In the genomic region with DNA sequence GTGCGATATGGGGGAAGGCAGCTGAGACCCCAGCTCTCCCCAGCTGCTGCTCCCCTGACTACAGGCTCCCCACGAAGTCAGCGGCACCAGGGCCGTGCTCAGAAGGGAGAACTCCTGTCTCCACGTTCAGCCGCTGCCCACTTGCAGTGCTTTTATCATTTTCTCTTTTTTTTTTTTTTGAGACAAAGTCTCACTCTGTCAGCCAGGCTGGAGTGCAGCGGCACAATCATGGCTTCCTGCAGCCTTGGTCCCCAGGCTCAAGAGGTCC, we compare ENCODE assay signal across 2 cellular contexts.
A peak's percentile ranks its signal among the peaks of the same experiment; 100 is the strongest.
TF ChIP-seq lines count a peak whose summit lies in the region.

No MANE protein-coding gene starts in this region.

TF ChIP-seq in GM23338, 12 proteins besides CTCF, POLR2A, EP300 and RAD21 (continues in another document):
- no peak for TF ChIP-seq JUNB (IDR thresholded peaks at IDR 0.05; ENCODE audit: unreplicated experiment)
- no peak for TF ChIP-seq STAT1 (IDR thresholded peaks at IDR 0.05; ENCODE audit: unreplicated experiment)
- TF ChIP-seq, protein P1, sequence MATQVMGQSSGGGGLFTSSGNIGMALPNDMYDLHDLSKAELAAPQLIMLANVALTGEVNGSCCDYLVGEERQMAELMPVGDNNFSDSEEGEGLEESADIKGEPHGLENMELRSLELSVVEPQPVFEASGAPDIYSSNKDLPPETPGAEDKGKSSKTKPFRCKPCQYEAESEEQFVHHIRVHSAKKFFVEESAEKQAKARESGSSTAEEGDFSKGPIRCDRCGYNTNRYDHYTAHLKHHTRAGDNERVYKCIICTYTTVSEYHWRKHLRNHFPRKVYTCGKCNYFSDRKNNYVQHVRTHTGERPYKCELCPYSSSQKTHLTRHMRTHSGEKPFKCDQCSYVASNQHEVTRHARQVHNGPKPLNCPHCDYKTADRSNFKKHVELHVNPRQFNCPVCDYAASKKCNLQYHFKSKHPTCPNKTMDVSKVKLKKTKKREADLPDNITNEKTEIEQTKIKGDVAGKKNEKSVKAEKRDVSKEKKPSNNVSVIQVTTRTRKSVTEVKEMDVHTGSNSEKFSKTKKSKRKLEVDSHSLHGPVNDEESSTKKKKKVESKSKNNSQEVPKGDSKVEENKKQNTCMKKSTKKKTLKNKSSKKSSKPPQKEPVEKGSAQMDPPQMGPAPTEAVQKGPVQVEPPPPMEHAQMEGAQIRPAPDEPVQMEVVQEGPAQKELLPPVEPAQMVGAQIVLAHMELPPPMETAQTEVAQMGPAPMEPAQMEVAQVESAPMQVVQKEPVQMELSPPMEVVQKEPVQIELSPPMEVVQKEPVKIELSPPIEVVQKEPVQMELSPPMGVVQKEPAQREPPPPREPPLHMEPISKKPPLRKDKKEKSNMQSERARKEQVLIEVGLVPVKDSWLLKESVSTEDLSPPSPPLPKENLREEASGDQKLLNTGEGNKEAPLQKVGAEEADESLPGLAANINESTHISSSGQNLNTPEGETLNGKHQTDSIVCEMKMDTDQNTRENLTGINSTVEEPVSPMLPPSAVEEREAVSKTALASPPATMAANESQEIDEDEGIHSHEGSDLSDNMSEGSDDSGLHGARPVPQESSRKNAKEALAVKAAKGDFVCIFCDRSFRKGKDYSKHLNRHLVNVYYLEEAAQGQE (IDR thresholded peaks at IDR 0.05; ENCODE audit: unreplicated experiment), result no peak
- TF ChIP-seq, protein P2, sequence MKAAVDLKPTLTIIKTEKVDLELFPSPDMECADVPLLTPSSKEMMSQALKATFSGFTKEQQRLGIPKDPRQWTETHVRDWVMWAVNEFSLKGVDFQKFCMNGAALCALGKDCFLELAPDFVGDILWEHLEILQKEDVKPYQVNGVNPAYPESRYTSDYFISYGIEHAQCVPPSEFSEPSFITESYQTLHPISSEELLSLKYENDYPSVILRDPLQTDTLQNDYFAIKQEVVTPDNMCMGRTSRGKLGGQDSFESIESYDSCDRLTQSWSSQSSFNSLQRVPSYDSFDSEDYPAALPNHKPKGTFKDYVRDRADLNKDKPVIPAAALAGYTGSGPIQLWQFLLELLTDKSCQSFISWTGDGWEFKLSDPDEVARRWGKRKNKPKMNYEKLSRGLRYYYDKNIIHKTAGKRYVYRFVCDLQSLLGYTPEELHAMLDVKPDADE (IDR thresholded peaks at IDR 0.05), result no peak
- TF ChIP-seq EZH2 (IDR thresholded peaks at IDR 0.05; ENCODE audit: low read depth, unreplicated experiment), result no peak
- TF ChIP-seq ZNF331 (CRISPR knock-in tag; IDR thresholded peaks at IDR 0.05; ENCODE audit: low read depth), result no peak
- no peak for TF ChIP-seq POLR2AphosphoS5 (IDR thresholded peaks at IDR 0.05; ENCODE audit: low read depth)
- TF ChIP-seq EZH2phosphoT487 (IDR thresholded peaks at IDR 0.05; ENCODE audit: unreplicated experiment), result no peak
- TF ChIP-seq, protein P3, sequence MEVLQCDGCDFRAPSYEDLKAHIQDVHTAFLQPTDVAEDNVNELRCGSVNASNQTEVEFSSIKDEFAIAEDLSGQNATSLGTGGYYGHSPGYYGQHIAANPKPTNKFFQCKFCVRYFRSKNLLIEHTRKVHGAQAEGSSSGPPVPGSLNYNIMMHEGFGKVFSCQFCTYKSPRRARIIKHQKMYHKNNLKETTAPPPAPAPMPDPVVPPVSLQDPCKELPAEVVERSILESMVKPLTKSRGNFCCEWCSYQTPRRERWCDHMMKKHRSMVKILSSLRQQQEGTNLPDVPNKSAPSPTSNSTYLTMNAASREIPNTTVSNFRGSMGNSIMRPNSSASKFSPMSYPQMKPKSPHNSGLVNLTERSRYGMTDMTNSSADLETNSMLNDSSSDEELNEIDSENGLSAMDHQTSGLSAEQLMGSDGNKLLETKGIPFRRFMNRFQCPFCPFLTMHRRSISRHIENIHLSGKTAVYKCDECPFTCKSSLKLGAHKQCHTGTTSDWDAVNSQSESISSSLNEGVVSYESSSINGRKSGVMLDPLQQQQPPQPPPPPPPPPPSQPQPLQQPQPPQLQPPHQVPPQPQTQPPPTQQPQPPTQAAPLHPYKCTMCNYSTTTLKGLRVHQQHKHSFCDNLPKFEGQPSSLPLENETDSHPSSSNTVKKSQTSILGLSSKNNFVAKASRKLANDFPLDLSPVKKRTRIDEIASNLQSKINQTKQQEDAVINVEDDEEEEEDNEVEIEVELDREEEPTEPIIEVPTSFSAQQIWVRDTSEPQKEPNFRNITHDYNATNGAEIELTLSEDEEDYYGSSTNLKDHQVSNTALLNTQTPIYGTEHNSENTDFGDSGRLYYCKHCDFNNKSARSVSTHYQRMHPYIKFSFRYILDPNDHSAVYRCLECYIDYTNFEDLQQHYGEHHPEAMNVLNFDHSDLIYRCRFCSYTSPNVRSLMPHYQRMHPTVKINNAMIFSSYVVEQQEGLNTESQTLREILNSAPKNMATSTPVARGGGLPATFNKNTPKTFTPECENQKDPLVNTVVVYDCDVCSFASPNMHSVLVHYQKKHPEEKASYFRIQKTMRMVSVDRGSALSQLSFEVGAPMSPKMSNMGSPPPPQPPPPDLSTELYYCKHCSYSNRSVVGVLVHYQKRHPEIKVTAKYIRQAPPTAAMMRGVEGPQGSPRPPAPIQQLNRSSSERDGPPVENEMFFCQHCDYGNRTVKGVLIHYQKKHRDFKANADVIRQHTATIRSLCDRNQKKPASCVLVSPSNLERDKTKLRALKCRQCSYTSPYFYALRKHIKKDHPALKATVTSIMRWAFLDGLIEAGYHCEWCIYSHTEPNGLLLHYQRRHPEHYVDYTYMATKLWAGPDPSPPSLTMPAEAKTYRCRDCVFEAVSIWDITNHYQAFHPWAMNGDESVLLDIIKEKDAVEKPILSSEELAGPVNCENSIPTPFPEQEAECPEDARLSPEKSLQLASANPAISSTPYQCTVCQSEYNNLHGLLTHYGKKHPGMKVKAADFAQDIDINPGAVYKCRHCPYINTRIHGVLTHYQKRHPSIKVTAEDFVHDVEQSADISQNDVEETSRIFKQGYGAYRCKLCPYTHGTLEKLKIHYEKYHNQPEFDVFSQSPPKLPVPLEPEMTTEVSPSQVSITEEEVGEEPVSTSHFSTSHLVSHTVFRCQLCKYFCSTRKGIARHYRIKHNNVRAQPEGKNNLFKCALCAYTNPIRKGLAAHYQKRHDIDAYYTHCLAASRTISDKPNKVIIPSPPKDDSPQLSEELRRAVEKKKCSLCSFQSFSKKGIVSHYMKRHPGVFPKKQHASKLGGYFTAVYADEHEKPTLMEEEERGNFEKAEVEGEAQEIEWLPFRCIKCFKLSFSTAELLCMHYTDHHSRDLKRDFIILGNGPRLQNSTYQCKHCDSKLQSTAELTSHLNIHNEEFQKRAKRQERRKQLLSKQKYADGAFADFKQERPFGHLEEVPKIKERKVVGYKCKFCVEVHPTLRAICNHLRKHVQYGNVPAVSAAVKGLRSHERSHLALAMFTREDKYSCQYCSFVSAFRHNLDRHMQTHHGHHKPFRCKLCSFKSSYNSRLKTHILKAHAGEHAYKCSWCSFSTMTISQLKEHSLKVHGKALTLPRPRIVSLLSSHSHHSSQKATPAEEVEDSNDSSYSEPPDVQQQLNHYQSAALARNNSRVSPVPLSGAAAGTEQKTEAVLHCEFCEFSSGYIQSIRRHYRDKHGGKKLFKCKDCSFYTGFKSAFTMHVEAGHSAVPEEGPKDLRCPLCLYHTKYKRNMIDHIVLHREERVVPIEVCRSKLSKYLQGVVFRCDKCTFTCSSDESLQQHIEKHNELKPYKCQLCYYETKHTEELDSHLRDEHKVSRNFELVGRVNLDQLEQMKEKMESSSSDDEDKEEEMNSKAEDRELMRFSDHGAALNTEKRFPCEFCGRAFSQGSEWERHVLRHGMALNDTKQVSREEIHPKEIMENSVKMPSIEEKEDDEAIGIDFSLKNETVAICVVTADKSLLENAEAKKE (CRISPR knock-in tag; IDR thresholded peaks at IDR 0.05), result no peak
- TF ChIP-seq CREB1 (CRISPR knock-in tag; IDR thresholded peaks at IDR 0.05; ENCODE audit: low read depth), result no peak
- TF ChIP-seq ZNF114 (CRISPR knock-in tag; IDR thresholded peaks at IDR 0.05), result no peak

TF ChIP-seq in HepG2, 621 proteins besides CTCF, POLR2A, EP300 and RAD21:
- 0 out of 2 replicates have a peak, but pooled peaks have one; percentile 7 for TF ChIP-seq ZBTB38 (CRISPR knock-in tag; IDR thresholded peaks at IDR 0.05)
- TF ChIP-seq FIP1L1 (IDR thresholded peaks at IDR 0.05; ENCODE audit: borderline replicate concordance, insufficient read depth, low read depth, low read length), result no peak
- no peak for TF ChIP-seq SMAD1 (CRISPR knock-in tag; IDR thresholded peaks at IDR 0.05; ENCODE audit: borderline replicate concordance, low read depth)
- TF ChIP-seq, protein P4, sequence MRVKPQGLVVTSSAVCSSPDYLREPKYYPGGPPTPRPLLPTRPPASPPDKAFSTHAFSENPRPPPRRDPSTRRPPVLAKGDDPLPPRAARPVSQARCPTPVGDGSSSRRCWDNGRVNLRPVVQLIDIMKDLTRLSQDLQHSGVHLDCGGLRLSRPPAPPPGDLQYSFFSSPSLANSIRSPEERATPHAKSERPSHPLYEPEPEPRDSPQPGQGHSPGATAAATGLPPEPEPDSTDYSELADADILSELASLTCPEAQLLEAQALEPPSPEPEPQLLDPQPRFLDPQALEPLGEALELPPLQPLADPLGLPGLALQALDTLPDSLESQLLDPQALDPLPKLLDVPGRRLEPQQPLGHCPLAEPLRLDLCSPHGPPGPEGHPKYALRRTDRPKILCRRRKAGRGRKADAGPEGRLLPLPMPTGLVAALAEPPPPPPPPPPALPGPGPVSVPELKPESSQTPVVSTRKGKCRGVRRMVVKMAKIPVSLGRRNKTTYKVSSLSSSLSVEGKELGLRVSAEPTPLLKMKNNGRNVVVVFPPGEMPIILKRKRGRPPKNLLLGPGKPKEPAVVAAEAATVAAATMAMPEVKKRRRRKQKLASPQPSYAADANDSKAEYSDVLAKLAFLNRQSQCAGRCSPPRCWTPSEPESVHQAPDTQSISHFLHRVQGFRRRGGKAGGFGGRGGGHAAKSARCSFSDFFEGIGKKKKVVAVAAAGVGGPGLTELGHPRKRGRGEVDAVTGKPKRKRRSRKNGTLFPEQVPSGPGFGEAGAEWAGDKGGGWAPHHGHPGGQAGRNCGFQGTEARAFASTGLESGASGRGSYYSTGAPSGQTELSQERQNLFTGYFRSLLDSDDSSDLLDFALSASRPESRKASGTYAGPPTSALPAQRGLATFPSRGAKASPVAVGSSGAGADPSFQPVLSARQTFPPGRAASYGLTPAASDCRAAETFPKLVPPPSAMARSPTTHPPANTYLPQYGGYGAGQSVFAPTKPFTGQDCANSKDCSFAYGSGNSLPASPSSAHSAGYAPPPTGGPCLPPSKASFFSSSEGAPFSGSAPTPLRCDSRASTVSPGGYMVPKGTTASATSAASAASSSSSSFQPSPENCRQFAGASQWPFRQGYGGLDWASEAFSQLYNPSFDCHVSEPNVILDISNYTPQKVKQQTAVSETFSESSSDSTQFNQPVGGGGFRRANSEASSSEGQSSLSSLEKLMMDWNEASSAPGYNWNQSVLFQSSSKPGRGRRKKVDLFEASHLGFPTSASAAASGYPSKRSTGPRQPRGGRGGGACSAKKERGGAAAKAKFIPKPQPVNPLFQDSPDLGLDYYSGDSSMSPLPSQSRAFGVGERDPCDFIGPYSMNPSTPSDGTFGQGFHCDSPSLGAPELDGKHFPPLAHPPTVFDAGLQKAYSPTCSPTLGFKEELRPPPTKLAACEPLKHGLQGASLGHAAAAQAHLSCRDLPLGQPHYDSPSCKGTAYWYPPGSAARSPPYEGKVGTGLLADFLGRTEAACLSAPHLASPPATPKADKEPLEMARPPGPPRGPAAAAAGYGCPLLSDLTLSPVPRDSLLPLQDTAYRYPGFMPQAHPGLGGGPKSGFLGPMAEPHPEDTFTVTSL (CRISPR knock-in tag; IDR thresholded peaks at IDR 0.05; ENCODE audit: borderline replicate concordance), result no peak
- TF ChIP-seq ZNF205 (CRISPR knock-in tag; IDR thresholded peaks at IDR 0.05), result no peak
- no peak for TF ChIP-seq ZNF234 (CRISPR knock-in tag; conservative IDR thresholded peaks at IDR 0.05)
- 0 out of 2 replicates have a peak, but pooled peaks have one; percentile 45 for TF ChIP-seq CENPT (CRISPR knock-in tag; IDR thresholded peaks at IDR 0.05; ENCODE audit: low read depth)
- TF ChIP-seq, protein P5, sequence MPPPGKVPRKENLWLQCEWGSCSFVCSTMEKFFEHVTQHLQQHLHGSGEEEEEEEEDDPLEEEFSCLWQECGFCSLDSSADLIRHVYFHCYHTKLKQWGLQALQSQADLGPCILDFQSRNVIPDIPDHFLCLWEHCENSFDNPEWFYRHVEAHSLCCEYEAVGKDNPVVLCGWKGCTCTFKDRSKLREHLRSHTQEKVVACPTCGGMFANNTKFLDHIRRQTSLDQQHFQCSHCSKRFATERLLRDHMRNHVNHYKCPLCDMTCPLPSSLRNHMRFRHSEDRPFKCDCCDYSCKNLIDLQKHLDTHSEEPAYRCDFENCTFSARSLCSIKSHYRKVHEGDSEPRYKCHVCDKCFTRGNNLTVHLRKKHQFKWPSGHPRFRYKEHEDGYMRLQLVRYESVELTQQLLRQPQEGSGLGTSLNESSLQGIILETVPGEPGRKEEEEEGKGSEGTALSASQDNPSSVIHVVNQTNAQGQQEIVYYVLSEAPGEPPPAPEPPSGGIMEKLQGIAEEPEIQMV (CRISPR knock-in tag; IDR thresholded peaks at IDR 0.05; ENCODE audit: low read depth), result no peak
- TF ChIP-seq, protein P6, sequence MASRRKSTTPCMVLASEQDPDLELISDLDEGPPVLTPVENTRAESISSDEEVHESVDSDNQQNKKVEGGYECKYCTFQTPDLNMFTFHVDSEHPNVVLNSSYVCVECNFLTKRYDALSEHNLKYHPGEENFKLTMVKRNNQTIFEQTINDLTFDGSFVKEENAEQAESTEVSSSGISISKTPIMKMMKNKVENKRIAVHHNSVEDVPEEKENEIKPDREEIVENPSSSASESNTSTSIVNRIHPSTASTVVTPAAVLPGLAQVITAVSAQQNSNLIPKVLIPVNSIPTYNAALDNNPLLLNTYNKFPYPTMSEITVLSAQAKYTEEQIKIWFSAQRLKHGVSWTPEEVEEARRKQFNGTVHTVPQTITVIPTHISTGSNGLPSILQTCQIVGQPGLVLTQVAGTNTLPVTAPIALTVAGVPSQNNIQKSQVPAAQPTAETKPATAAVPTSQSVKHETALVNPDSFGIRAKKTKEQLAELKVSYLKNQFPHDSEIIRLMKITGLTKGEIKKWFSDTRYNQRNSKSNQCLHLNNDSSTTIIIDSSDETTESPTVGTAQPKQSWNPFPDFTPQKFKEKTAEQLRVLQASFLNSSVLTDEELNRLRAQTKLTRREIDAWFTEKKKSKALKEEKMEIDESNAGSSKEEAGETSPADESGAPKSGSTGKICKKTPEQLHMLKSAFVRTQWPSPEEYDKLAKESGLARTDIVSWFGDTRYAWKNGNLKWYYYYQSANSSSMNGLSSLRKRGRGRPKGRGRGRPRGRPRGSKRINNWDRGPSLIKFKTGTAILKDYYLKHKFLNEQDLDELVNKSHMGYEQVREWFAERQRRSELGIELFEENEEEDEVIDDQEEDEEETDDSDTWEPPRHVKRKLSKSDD (CRISPR knock-in tag; IDR thresholded peaks at IDR 0.05; ENCODE audit: low read depth), result peak; percentile 61; the same call in 1 of the 2 replicates
- no peak for TF ChIP-seq FOXK1 (CRISPR knock-in tag; IDR thresholded peaks at IDR 0.05; ENCODE audit: borderline replicate concordance, low read depth)
- no peak for TF ChIP-seq ZNF547 (CRISPR knock-in tag; IDR thresholded peaks at IDR 0.05)
- no peak for TF ChIP-seq FOXA3 (CRISPR knock-in tag; IDR thresholded peaks at IDR 0.05)
